Comparison of ENCODE assay signal across 24 cellular contexts in genomic region chr1:236858203-236858602, GRCh38.
"Had no signal": no experiment of that assay in that cellular context is flagged by ENCODE, and none has a peak within 500 bp of the region (broad histone marks: within the 10 kb centered on the region; RNA-seq: fewer than 3 reads in every experiment).

No MANE protein-coding gene starts in this region.

- H3K27ac ChIP-seq: brain microvascular endothelial cell had no signal

- DNase-seq: activated CD4-positive, alpha-beta T cell treated with anti-CD3 and anti-CD28 coated beads, Interleukin-2, amount 10 ng/mL, durations not matched to agents 24 days and 14 days; activated CD4-positive, alpha-beta T cell treated with anti-CD3 and anti-CD28 coated beads, Interleukin-2, amount 50 U/mL, for 4 hours; activated CD8-positive, alpha-beta memory T cell treated with anti-CD3 and anti-CD28 coated beads, Interleukin-2, amount 50 U/mL, for 4 hours; activated gamma-delta T cell; activated naive CD4-positive, alpha-beta T cell treated with Interleukin-2 at 50 U/mL for 16 hours; activated T-cell treated with anti-CD3 and anti-CD28 coated beads for 4 hours; activated T-cell treated with anti-CD3 and anti-CD28 coated beads, Interleukin-2, amount 50 U/mL, for 48 hours; brain microvascular endothelial cell; central memory CD4-positive, alpha-beta T cell; Karpas-422; KBM-7; NCI-H1048; NCI-H1105 treated with DMSO at 0.1 percent for 48 hours; NCI-H1436; NCI-H1694 treated with DMSO at 0.1 percent for 48 hours; NCI-H2029; NCI-H510A; NCI-H526; NCI-H748 treated with DMSO at 0.1 percent for 48 hours; NK-92 treated with Interleukin-12 subunit alpha and Interleukin-12 subunit beta, amount 100 ng/mL, for 24 hours; Right ventricle myocardium superior had no signal

- H3K27ac Mint-ChIP-seq: activated naive CD4-positive, alpha-beta T cell treated with anti-CD3 and anti-CD28 coated beads, Interleukin-2, amount 50 U/mL, for 24 hours; IgD-negative memory B cell; T-helper 2 cell treated with Interferon-gamma antibody and Interleukin-4, amounts not matched to agents 5 μg/mL and 100 μg/mL, for 36 hours had no signal

- H3K4me3 Mint-ChIP-seq: activated CD4-positive, alpha-beta T cell treated with anti-CD3 and anti-CD28 coated beads, Interleukin-2, amount 10 ng/mL, durations not matched to agents 24 days and 14 days; activated naive CD4-positive, alpha-beta T cell treated with anti-CD3 and anti-CD28 coated beads, Interleukin-2, amount 50 U/mL, for 24 hours; IgD-negative memory B cell; T-helper 2 cell treated with Interferon-gamma antibody and Interleukin-4, amounts not matched to agents 5 μg/mL and 100 μg/mL, for 36 hours had no signal

- H3K27me3 ChIP-seq: brain microvascular endothelial cell had no signal

- H3K9me3 Mint-ChIP-seq: activated naive CD4-positive, alpha-beta T cell treated with anti-CD3 and anti-CD28 coated beads, Interleukin-2, amount 50 U/mL, for 24 hours; IgD-negative memory B cell; T-helper 2 cell treated with Interferon-gamma antibody and Interleukin-4, amounts not matched to agents 5 μg/mL and 100 μg/mL, for 36 hours had no signal
